In genomic region chr6:151087055-151087454, GRCh38 we compare ENCODE assay signal across 6 cellular contexts.
A peak's percentile ranks its signal among the peaks of the same experiment; 100 is the strongest.
DNase-seq lines count a peak whose midpoint lies in the region; ATAC-seq, FAIRE-seq and TF ChIP-seq lines count a peak whose summit lies in the region.
"Not testable (repeated sequence)": the region's sequence is repeated elsewhere in the genome, so short reads cannot be mapped to it uniquely, and the experiment has no call there.

No MANE protein-coding gene starts in this region.

- not testable (repeated sequence) for H3K4me2 ChIP-seq in A549, PC-9
- peak overlapping the region; percentile 58 for H3K4me2 ChIP-seq in smooth muscle cell

- not testable (repeated sequence) for TF ChIP-seq CTCF in A549 (IDR thresholded peaks at IDR 0.05); PC-9 (conservative IDR thresholded peaks at IDR 0.05); cardiac muscle cell (IDR thresholded peaks at IDR 0.05; ENCODE audit: low read depth, low read length); mesothelial cell of epicardium (IDR thresholded peaks at IDR 0.05; ENCODE audit: unreplicated experiment); osteocyte (IDR thresholded peaks at IDR 0.05); smooth muscle cell (IDR thresholded peaks at IDR 0.05; ENCODE audit: borderline replicate concordance, insufficient read depth, poor library complexity, severe bottlenecking)

- not testable (repeated sequence) for BruUV-seq in PC-9 (replicated peaks; lab: Mats Ljungman, UMichigan)

- FAIRE-seq in A549 (lab: Jason Lieb, UNC) = not testable (repeated sequence)

- CTCF ChIA-PET in A549 (lab: Yijun Ruan, JAX); PC-9 (lab: Charles Lee): not testable (repeated sequence)

- H3K4me3 Mint-ChIP-seq in mesothelial cell of epicardium; osteocyte (ENCODE audit: unreplicated experiment): not testable (repeated sequence)

- H3K4me3 ChIP-seq in A549, PC-9, cardiac muscle cell, smooth muscle cell: not testable (repeated sequence)

- TF ChIP-seq POLR2A in A549 (IDR thresholded peaks at IDR 0.05; ENCODE audit: low read length) = not testable (repeated sequence)

- TF ChIP-seq EP300 in A549 (IDR thresholded peaks at IDR 0.05) = not testable (repeated sequence)

- not testable (repeated sequence) for H3K9me3 ChIP-seq in A549; PC-9 (ENCODE audit: insufficient read depth, low read depth); cardiac muscle cell (ENCODE audit: low read depth); smooth muscle cell (replicated peaks; ENCODE audit: low read depth)

- not testable (repeated sequence) for H3K36me3 Mint-ChIP-seq in mesothelial cell of epicardium; osteocyte (ENCODE audit: unreplicated experiment)

- H3F3A ChIP-seq in PC-9 (ENCODE audit: insufficient read depth, low read depth) = peaks cover 30% of the 10 kb centered on the region
- H3F3A ChIP-seq in smooth muscle cell (ENCODE audit: low read depth) = not testable (repeated sequence)

- H3K4me1 ChIP-seq in A549 (peaks cover 28% of the 10 kb centered on the region), PC-9 (replicated peaks; ENCODE audit: insufficient read depth) (peaks cover 61% of the 10 kb centered on the region), cardiac muscle cell (ENCODE audit: low read depth) (peaks cover 34% of the 10 kb centered on the region)
- H3K4me1 ChIP-seq in smooth muscle cell (ENCODE audit: low read depth) = not testable (repeated sequence)

- H3K4me1 Mint-ChIP-seq in mesothelial cell of epicardium = peaks cover 52% of the 10 kb centered on the region
- H3K4me1 Mint-ChIP-seq in osteocyte (ENCODE audit: unreplicated experiment) = peaks cover 35% of the 10 kb centered on the region

- H3K27me3 Mint-ChIP-seq in mesothelial cell of epicardium (ENCODE audit: low read depth); osteocyte (ENCODE audit: unreplicated experiment): not testable (repeated sequence)

- not testable (repeated sequence) for H3K9me2 ChIP-seq in PC-9 (ENCODE audit: insufficient read depth)

- POLR2A ChIA-PET in A549 (lab: Yijun Ruan, JAX); PC-9 (lab: Charles Lee; ENCODE audit: unreplicated experiment): not testable (repeated sequence)

- DNase-seq in A549 (ENCODE audit: low read depth in 1 of 2, low spot score in 1 of 2); PC-9; cardiac muscle cell (ENCODE audit: low read depth in 1 of 2, low spot score in 1 of 2); mesothelial cell of epicardium (ENCODE audit: low spot score in 2 of 2, unreplicated experiment in 2 of 2); osteocyte (ENCODE audit: extremely low spot score, unreplicated experiment); smooth muscle cell (lab: John Stamatoyannopoulos, UW; ENCODE audit: unreplicated experiment): not testable (repeated sequence)

- not testable (repeated sequence) for H4K20me1 ChIP-seq in PC-9 (ENCODE audit: insufficient read depth)
- H4K20me1 ChIP-seq in smooth muscle cell (ENCODE audit: low read depth) = peaks cover 30% of the 10 kb centered on the region

- H3K27ac ChIP-seq in A549 = peak overlapping the region; percentile 69 to 87; a peak in 4 of 6 replicates
- H3K27ac ChIP-seq in PC-9 = peak overlapping the region; percentile 31; the same call in 1 of the 2 replicates
- H3K27ac ChIP-seq in cardiac muscle cell = peak overlapping the region; percentile 96
- not testable (repeated sequence) for H3K27ac ChIP-seq in smooth muscle cell (ENCODE audit: low read depth)

- TF ChIP-seq RAD21 in A549 (conservative IDR thresholded peaks at IDR 0.05 in 1 of 2, IDR thresholded peaks at IDR 0.05 in 1 of 2) = not testable (repeated sequence)

- H2AFZ ChIP-seq in PC-9; smooth muscle cell (ENCODE audit: low read depth): not testable (repeated sequence)

- H3K27me3 ChIP-seq in PC-9 (ENCODE audit: insufficient read depth, low read depth); cardiac muscle cell; smooth muscle cell (ENCODE audit: low read depth): not testable (repeated sequence)

- H3K27ac Mint-ChIP-seq in mesothelial cell of epicardium = peak overlapping the region; percentile 61
- peak overlapping the region; percentile 27 for H3K27ac Mint-ChIP-seq in osteocyte (ENCODE audit: unreplicated experiment)

- intact Hi-C loops in PC-9 (cut with micrococcal nuclease; ENCODE audit: unreplicated experiment) = not testable (repeated sequence)

- H3K79me2 ChIP-seq in PC-9 (ENCODE audit: low read depth); smooth muscle cell (ENCODE audit: low read depth): not testable (repeated sequence)

- not testable (repeated sequence) for ATAC-seq in A549

- H3K36me3 ChIP-seq in PC-9 (ENCODE audit: low read depth); cardiac muscle cell; smooth muscle cell (ENCODE audit: low read depth): not testable (repeated sequence)

- not testable (repeated sequence) for H3K9ac ChIP-seq in smooth muscle cell (ENCODE audit: low read depth)

- H3K9me3 Mint-ChIP-seq in mesothelial cell of epicardium; osteocyte (ENCODE audit: unreplicated experiment): not testable (repeated sequence)

- 94% methylated on average over 8 of the region's 8 CpGs for WGBS in A549 (ENCODE audit: missing lambda C conversion rate)
- WGBS in smooth muscle cell (ENCODE audit: low lambda C conversion rate) = 98% methylated on average over 8 of the region's 8 CpGs

TF ChIP-seq in A549, 52 proteins besides CTCF, POLR2A, EP300 and RAD21:
- TF ChIP-seq ZC3H11A (IDR thresholded peaks at IDR 0.05) = peak; percentile 50
